ENCODE assay signal across 17 cellular contexts in genomic region chr4:132266374-132266773, GRCh38.
"Had no signal": no experiment of that assay in that cellular context is flagged by ENCODE, and none has a peak within 500 bp of the region (broad histone marks: within the 10 kb centered on the region; RNA-seq: fewer than 3 reads in every experiment).

No MANE protein-coding gene starts in this region.

- H3K4me3 ChIP-seq: cardiac muscle cell, dorsolateral prefrontal cortex, sigmoid colon, thyroid gland had no signal

- ATAC-seq: activated CD8-positive, alpha-beta T cell treated with anti-CD3 and anti-CD28 coated beads, Interleukin-2, amount 10 ng/mL, durations not matched to agents 7 days and 5 days; left lobe of liver had no signal

- H3K4me1 ChIP-seq: sigmoid colon, thyroid gland had no signal

- H3K27me3 ChIP-seq: cardiac muscle cell, dorsolateral prefrontal cortex, sigmoid colon, thyroid gland had no signal

- H3K9me3 ChIP-seq: sigmoid colon, thyroid gland had no signal

- DNase-seq: activated CD4-positive, alpha-beta T cell treated with anti-CD3 and anti-CD28 coated beads, Interleukin-2, amount 10 ng/mL, durations not matched to agents 24 days and 14 days; activated CD4-positive, CD25-positive, alpha-beta regulatory T cell; activated CD8-positive, alpha-beta memory T cell treated with anti-CD3 and anti-CD28 coated beads, Interleukin-2, amount 50 U/mL, for 4 hours; activated CD8-positive, alpha-beta T cell treated with anti-CD3 and anti-CD28 coated beads, Interleukin-2, amount 10 ng/mL, durations not matched to agents 7 days and 5 days; activated effector memory CD4-positive, alpha-beta T cell treated with anti-CD3 and anti-CD28 coated beads, Interleukin-2, amount 50 U/mL, for 16 hours; activated T-cell treated with anti-CD3 and anti-CD28 coated beads, Interleukin-2, amount 50 U/mL, for 48 hours; dorsolateral prefrontal cortex; erythroblast; islet precursor cell; midbrain; sigmoid colon; stimulated activated naive B cell treated with anti-CD40 and anti-IgM and Interleukin-4, amounts not matched to agents 10 μg/mL and 1 μg/mL and 100 μg/mL, for 72 hours; thyroid gland had no signal

- H3K27ac ChIP-seq: cardiac muscle cell, dorsolateral prefrontal cortex, sigmoid colon, thyroid gland had no signal

- H3K36me3 ChIP-seq: cardiac muscle cell, sigmoid colon, thyroid gland had no signal

- FAIRE-seq: TTC549, urothelium cell line had no signal
